1 cellular context compared by ENCODE assay signal in genomic region chr15:75869446-75869845, GRCh38.
TF ChIP-seq lines count a peak whose summit lies in the region.

No MANE protein-coding gene starts in this region.

TF ChIP-seq in SK-N-SH, 30 proteins besides CTCF, POLR2A, EP300 and RAD21 (continued from another document):
- TF ChIP-seq, protein P1, sequence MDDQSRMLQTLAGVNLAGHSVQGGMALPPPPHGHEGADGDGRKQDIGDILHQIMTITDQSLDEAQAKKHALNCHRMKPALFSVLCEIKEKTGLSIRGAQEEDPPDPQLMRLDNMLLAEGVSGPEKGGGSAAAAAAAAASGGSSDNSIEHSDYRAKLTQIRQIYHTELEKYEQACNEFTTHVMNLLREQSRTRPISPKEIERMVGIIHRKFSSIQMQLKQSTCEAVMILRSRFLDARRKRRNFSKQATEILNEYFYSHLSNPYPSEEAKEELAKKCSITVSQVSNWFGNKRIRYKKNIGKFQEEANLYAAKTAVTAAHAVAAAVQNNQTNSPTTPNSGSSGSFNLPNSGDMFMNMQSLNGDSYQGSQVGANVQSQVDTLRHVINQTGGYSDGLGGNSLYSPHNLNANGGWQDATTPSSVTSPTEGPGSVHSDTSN (IDR thresholded peaks at IDR 0.05) = no peak
- TF ChIP-seq MXI1 (IDR thresholded peaks at IDR 0.05; ENCODE audit: low read depth, low read length) = no peak
- TF ChIP-seq, protein P2, sequence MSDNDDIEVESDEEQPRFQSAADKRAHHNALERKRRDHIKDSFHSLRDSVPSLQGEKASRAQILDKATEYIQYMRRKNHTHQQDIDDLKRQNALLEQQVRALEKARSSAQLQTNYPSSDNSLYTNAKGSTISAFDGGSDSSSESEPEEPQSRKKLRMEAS (IDR thresholded peaks at IDR 0.05; ENCODE audit: low read depth) = no peak
